17 cellular contexts compared by ENCODE assay signal in the genomic region with DNA sequence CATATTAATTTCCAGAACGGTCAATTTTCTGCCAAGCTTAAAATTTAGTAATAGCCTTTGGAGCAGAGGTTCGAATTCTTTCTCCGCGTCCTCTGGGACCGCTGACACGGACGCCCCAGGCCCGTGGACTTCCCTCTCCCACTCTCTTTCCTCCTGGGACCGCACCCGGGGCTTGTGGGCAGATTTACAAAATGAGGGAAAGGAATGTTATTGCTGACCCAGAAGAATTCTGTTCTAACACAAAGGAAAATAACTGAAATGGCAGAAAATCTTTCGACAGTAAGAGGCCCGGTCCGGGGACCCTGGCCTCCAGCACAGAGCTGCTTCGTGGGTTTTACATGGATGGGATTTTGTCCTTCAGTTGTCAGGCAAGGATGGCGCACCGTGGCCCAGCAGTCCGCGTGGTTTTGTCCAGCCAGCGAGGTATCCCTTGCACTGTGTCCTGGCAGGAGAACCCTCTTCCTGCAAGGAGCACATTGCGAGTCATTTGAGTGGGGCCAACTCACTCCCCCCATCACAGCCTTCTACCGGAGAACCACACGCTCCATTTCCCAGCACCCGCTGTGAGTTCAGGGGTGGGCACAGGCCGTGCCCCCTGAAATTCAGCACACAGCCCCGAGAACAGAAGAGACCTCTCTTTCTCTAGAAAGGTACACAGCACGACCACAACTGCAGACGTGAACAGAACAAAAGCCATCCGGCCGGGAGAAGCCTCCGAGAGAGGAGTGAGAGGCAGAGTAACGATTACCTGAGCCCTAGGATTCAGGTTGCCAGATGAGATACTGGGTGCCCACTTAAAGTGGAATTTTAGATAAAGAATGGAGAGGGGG.
"Had no signal": no experiment of that assay in that cellular context is flagged by ENCODE, and none has a peak within 500 bp of the region (broad histone marks: within the 10 kb centered on the region; RNA-seq: fewer than 3 reads in every experiment).

No MANE protein-coding gene starts in this region.

- H3K36me3 Mint-ChIP-seq: activated naive CD8-positive, alpha-beta T cell; WTC11 had no signal

- H3K4me3 ChIP-seq: heart left ventricle, left ventricle myocardium inferior, sigmoid colon, upper lobe of right lung had no signal

- H3K36me3 ChIP-seq: heart left ventricle, left ventricle myocardium inferior, sigmoid colon, upper lobe of right lung had no signal

- H3K4me3 Mint-ChIP-seq: activated naive CD8-positive, alpha-beta T cell; activated T-helper 1 cell treated with anti-CD3 and anti-CD28 coated beads, Interleukin-12 subunit alpha, Interleukin-12 subunit beta, Interleukin-2, Interleukin-4 antibody, amounts not matched to agents 30 ng/mL and 10 ng/mL and 1 ng/mL, durations not matched to agents 14 hours and 24 hours and 36 hours; central memory CD8-positive, alpha-beta T cell; WTC11 had no signal

- DNase-seq: left ventricle myocardium inferior; mammary epithelial cell; nucleus accumbens; sigmoid colon; stimulated activated CD4-positive, alpha-beta T cell treated with anti-CD3 and anti-CD28 coated beads, Interleukin-4, amount 100 ng/mL, for 1 hour; stimulated activated naive CD4-positive, alpha-beta T cell; T-helper 9 cell; testis; upper lobe of right lung had no signal

- H3K27ac Mint-ChIP-seq: activated naive CD8-positive, alpha-beta T cell; activated T-helper 1 cell treated with anti-CD3 and anti-CD28 coated beads, Interleukin-12 subunit alpha, Interleukin-12 subunit beta, Interleukin-2, Interleukin-4 antibody, amounts not matched to agents 30 ng/mL and 10 ng/mL and 1 ng/mL, durations not matched to agents 14 hours and 24 hours and 36 hours; WTC11 had no signal

- H3K27ac ChIP-seq: heart left ventricle, left ventricle myocardium inferior, sigmoid colon, testis, upper lobe of right lung had no signal

- H3K9me3 ChIP-seq: sigmoid colon, testis, upper lobe of right lung had no signal

- FAIRE-seq: astrocyte, colon, keratinocyte had no signal

- H3K4me1 Mint-ChIP-seq: central memory CD8-positive, alpha-beta T cell had no signal

- ATAC-seq: heart left ventricle, upper lobe of right lung, WTC11 had no signal

- H3K4me1 ChIP-seq: left ventricle myocardium inferior, sigmoid colon, upper lobe of right lung had no signal
